ENCODE assay signal across 3 cellular contexts in the genomic region with DNA sequence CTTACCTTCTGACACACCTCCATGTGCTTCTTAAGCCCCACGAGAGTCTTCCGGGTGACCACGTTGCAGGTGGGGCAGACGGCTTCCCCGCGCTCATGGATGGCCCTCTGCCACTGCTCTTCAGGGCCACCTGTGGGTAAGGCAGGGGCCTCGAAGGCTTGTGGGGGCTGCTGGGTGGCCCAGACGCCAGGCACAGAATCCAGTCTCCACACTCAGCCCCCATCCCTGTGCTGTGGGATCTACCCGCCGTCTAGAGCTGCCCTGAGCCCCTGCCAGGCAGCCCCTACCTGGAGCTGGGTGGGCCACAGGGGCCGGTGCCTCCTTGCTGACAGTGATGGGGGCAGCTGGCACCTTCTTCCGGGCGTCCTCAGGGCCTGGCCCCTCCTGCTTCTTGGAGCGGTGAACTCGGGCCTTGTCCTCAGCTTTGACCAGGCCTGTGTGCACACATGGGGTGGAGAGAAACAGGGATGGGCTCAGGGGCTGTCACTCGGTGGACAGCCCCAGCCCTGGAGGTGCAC.
TF ChIP-seq lines count a peak whose summit lies in the region.

No MANE protein-coding gene starts in this region.

TF ChIP-seq in GM12891, 5 proteins besides CTCF, POLR2A, EP300 and RAD21:
- TF ChIP-seq POLR2AphosphoS5 (IDR thresholded peaks at IDR 0.05; ENCODE audit: low read depth, low read length) = no peak
- no peak for TF ChIP-seq TAF1 (IDR thresholded peaks at IDR 0.05; ENCODE audit: low read depth, low read length)
- no peak for TF ChIP-seq POU2F2 (IDR thresholded peaks at IDR 0.05; ENCODE audit: low read depth, low read length)
- TF ChIP-seq PAX5 (IDR thresholded peaks at IDR 0.05; ENCODE audit: insufficient read depth, low read length, severe bottlenecking) = no peak
- TF ChIP-seq SPI1 (IDR thresholded peaks at IDR 0.05; ENCODE audit: low read depth, low read length) = no peak
TF ChIP-seq in GM12891: peak in this region for 0.

TF ChIP-seq in endothelial cell of umbilical vein, 7 proteins besides CTCF, POLR2A, EP300 and RAD21:
- TF ChIP-seq GATA2 (IDR thresholded peaks at IDR 0.05; ENCODE audit: insufficient read depth, insufficient read length, low read depth, low read length) = no peak
- no peak for TF ChIP-seq MYC (IDR thresholded peaks at IDR 0.05; ENCODE audit: low read depth, low read length)
- TF ChIP-seq POLR2AphosphoS5 (IDR thresholded peaks at IDR 0.05; ENCODE audit: insufficient read depth, low read depth, low read length) = no peak
- no peak for TF ChIP-seq FOS (IDR thresholded peaks at IDR 0.05; ENCODE audit: borderline replicate concordance, insufficient read depth, low read length)
- TF ChIP-seq EZH2 (IDR thresholded peaks at IDR 0.05; ENCODE audit: borderline replicate concordance, low read depth, low read length, severe bottlenecking) = no peak
- TF ChIP-seq, protein P1, sequence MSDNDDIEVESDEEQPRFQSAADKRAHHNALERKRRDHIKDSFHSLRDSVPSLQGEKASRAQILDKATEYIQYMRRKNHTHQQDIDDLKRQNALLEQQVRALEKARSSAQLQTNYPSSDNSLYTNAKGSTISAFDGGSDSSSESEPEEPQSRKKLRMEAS (IDR thresholded peaks at IDR 0.05; ENCODE audit: insufficient read depth, insufficient read length) = no peak
- TF ChIP-seq JUN (IDR thresholded peaks at IDR 0.05; ENCODE audit: borderline replicate concordance, insufficient read depth, insufficient read length, low read depth) = no peak

TF ChIP-seq in HepG2, 621 proteins besides CTCF, POLR2A, EP300 and RAD21:
- no peak for TF ChIP-seq ELF4 (CRISPR knock-in tag; IDR thresholded peaks at IDR 0.05; ENCODE audit: borderline replicate concordance)
- TF ChIP-seq RBFOX2 (IDR thresholded peaks at IDR 0.05; ENCODE audit: low read depth, low read length) = peak; percentile 22; the same call in 1 of the 2 replicates
- TF ChIP-seq SNAPC4 (CRISPR knock-in tag; IDR thresholded peaks at IDR 0.05) = no peak
- TF ChIP-seq, protein P2, sequence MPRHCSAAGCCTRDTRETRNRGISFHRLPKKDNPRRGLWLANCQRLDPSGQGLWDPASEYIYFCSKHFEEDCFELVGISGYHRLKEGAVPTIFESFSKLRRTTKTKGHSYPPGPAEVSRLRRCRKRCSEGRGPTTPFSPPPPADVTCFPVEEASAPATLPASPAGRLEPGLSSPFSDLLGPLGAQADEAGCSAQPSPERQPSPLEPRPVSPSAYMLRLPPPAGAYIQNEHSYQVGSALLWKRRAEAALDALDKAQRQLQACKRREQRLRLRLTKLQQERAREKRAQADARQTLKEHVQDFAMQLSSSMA (CRISPR knock-in tag; IDR thresholded peaks at IDR 0.05) = no peak
- TF ChIP-seq AGO2 (optimal IDR thresholded peaks at IDR 0.05; ENCODE audit: low read depth, low read length) = peak; percentile 15
- no peak for TF ChIP-seq SMAD1 (CRISPR knock-in tag; IDR thresholded peaks at IDR 0.05; ENCODE audit: borderline replicate concordance, low read depth)
- TF ChIP-seq FUBP1 (CRISPR knock-in tag; IDR thresholded peaks at IDR 0.05; ENCODE audit: borderline replicate concordance) = no peak
- no peak for TF ChIP-seq RARA (CRISPR knock-in tag; IDR thresholded peaks at IDR 0.05)
- no peak for TF ChIP-seq FOXO4 (CRISPR knock-in tag; conservative IDR thresholded peaks at IDR 0.05)
- no peak for TF ChIP-seq ZNF891 (CRISPR knock-in tag; IDR thresholded peaks at IDR 0.05)
- TF ChIP-seq FIP1L1 (IDR thresholded peaks at IDR 0.05; ENCODE audit: borderline replicate concordance, insufficient read depth, low read depth, low read length) = no peak
- TF ChIP-seq KMT2A (CRISPR knock-in tag; IDR thresholded peaks at IDR 0.05) = no peak
- TF ChIP-seq, protein P3, sequence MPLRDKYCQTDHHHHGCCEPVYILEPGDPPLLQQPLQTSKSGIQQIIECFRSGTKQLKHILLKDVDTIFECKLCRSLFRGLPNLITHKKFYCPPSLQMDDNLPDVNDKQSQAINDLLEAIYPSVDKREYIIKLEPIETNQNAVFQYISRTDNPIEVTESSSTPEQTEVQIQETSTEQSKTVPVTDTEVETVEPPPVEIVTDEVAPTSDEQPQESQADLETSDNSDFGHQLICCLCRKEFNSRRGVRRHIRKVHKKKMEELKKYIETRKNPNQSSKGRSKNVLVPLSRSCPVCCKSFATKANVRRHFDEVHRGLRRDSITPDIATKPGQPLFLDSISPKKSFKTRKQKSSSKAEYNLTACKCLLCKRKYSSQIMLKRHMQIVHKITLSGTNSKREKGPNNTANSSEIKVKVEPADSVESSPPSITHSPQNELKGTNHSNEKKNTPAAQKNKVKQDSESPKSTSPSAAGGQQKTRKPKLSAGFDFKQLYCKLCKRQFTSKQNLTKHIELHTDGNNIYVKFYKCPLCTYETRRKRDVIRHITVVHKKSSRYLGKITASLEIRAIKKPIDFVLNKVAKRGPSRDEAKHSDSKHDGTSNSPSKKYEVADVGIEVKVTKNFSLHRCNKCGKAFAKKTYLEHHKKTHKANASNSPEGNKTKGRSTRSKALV (CRISPR knock-in tag; IDR thresholded peaks at IDR 0.05) = no peak
- TF ChIP-seq SOX5 (CRISPR knock-in tag; IDR thresholded peaks at IDR 0.05; ENCODE audit: borderline replicate concordance) = no peak
- TF ChIP-seq ZNF274 (CRISPR knock-in tag; IDR thresholded peaks at IDR 0.05) = no peak
- TF ChIP-seq RBAK (CRISPR knock-in tag; IDR thresholded peaks at IDR 0.05) = no peak
- no peak for TF ChIP-seq BORCS8-MEF2B (CRISPR knock-in tag; IDR thresholded peaks at IDR 0.05)
